In the genomic region with DNA sequence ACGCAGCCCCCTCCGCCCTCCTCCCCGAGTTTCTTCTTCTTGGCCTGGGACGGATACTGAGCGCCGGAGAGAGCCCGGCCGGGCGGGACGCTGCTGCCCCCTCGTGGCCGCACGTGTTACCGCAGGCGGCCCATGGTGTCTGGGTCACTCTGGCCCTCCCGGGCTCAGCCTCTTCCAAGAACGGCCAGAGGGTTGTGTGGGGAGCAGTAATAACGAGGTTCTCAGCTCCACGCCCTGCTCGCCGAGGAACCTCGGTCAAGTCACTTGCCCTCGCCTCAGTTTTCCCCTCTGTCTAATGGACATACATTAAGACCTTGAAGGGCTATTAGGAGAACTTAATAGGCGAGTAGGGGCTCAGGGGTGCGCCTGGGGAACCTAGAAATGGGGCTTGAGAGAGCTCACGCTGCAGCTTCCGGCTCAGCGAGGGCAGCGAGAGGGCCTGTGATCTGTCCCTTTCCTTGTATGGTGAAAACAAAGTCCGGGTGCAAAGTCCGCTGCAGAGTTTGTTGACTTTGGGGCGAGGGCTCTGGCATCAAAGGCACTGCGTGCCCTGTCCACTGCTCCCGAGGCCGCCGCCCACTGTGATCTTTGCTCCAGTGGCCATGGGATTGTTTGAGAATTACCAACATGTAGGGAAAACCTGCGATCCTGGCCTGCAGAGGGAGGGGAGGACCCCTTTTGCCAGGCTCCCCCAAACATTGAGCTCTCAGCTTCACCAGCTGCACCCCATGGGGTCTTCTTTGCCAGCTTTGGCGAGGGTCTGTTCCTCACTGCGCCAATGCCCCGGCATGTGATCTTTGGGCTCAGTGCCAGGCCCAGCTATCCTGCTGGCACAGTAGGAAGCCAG, we compare ENCODE assay signal across 9 cellular contexts. TPM values are rescaled to one million over a fixed set of nuclear protein-coding genes. Genes with fewer than 3 reads are reported as not detected.
DNase-seq lines count a peak whose midpoint lies in the region; ATAC-seq and TF ChIP-seq lines count a peak whose summit lies in the region.
"Had no signal": no experiment of that assay in that cellular context is flagged by ENCODE, and none has a peak within 500 bp of the region (broad histone marks: within the 10 kb centered on the region; RNA-seq: fewer than 3 reads in every experiment).

No MANE protein-coding gene starts in this region.

- DNase-seq in CD8-positive, alpha-beta T cell, result peak; percentile 52 to 88 (median 69)
- DNase-seq in H7 (peak; percentile 97), NCI-H526 (lab: John Stamatoyannopoulos, UW) (peak; percentile 46 to 87), dorsolateral prefrontal cortex (peak; percentile 58 to 89 (median 65)), lung microvascular endothelial cell (ENCODE audit: low read depth in 2 of 2) (peak; percentile 64 to 67)
- peak; percentile 56 to 66 for DNase-seq in activated CD4-positive, alpha-beta T cell treated with anti-CD3 and anti-CD28 coated beads, Interleukin-2, amount 50 U/mL, for 24 hours (ENCODE audit: low read depth in 1 of 2, low spot score in 1 of 2)
- peak; percentile 56 for DNase-seq in stimulated activated CD8-positive, alpha-beta memory T cell treated with anti-CD3 and anti-CD28 coated beads, Interleukin-12 subunit alpha, Interleukin-12 subunit beta, amount 100 ng/mL, for 1 hour (ENCODE audit: low read depth)

- H3K27me3 ChIP-seq in CD8-positive, alpha-beta T cell (ENCODE audit: insufficient read depth, low read length), result no peaks in the 10 kb centered on the region
- peaks cover 2% of the 10 kb centered on the region; the same call in 1 of the 2 replicates for H3K27me3 ChIP-seq in H7 (ENCODE audit: control insufficient read depth, insufficient read depth, low read length)
- no peaks in the 10 kb centered on the region for H3K27me3 ChIP-seq in dorsolateral prefrontal cortex

- H3K36me3 ChIP-seq in CD8-positive, alpha-beta T cell (ENCODE audit: insufficient read depth, low read length), result no peaks in the 10 kb centered on the region
- no peaks in the 10 kb centered on the region for H3K36me3 ChIP-seq in H7 (replicated peaks; ENCODE audit: control insufficient read depth, insufficient read depth, low read length)

- peaks cover 3% of the 10 kb centered on the region for H3K4me1 ChIP-seq in CD8-positive, alpha-beta T cell (ENCODE audit: insufficient read depth, low read length)

- H3K9me3 Mint-ChIP-seq in CD8-positive, alpha-beta T cell, result no peaks in the 10 kb centered on the region
- H3K9me3 Mint-ChIP-seq: T-helper 1 cell treated with Interleukin-12 subunit alpha and Interleukin-12 subunit beta and Interleukin-4 antibody, amounts not matched to agents 30 μg/mL and 1 μg/mL, for 36 hours had no signal

- no peak overlapping the region for H3K4me3 ChIP-seq in CD8-positive, alpha-beta T cell (ENCODE audit: low read depth, low read length)
- H3K4me3 ChIP-seq in H7 (ENCODE audit: insufficient read depth, low read depth, low read length), result no peak overlapping the region
- peak overlapping the region in 36 of 59 donors; percentile 5 to 51 (median 28) for H3K4me3 ChIP-seq in dorsolateral prefrontal cortex

- CTCF ChIA-PET in CD8-positive, alpha-beta T cell (lab: Charles Lee), result interaction anchor here (0.6 to 9.5 kb wide), 36 partner anchors 9 to 295 kb away, joined by 3 to 359 read pairs (median 4); a partner anchor contains a TSS

- TF ChIP-seq CTCF in CD8-positive, alpha-beta T cell (IDR thresholded peaks at IDR 0.05), result peak; percentile 95
- peak; percentile 85 to 99 (median 97) for TF ChIP-seq CTCF in dorsolateral prefrontal cortex (IDR thresholded peaks at IDR 0.05 in 54 of 56, conservative IDR thresholded peaks at IDR 0.05 in 2 of 56; ENCODE audit: low read depth in 1 of 56, partially characterized antibody in 56 of 56)

- H3K4me1 Mint-ChIP-seq in CD8-positive, alpha-beta T cell (ENCODE audit: low read depth), result no peaks in the 10 kb centered on the region

- ATAC-seq in CD8-positive, alpha-beta T cell, result peak; percentile 98
- no peak for ATAC-seq in HG02970 (IDR thresholded peaks at IDR 0.05; ENCODE audit: low FRiP score, unreplicated experiment)

- no peak overlapping the region for H3K27ac Mint-ChIP-seq in CD8-positive, alpha-beta T cell
- H3K27ac Mint-ChIP-seq: T-helper 1 cell treated with Interleukin-12 subunit alpha and Interleukin-12 subunit beta and Interleukin-4 antibody, amounts not matched to agents 30 μg/mL and 1 μg/mL, for 36 hours had no signal

- no peaks in the 10 kb centered on the region for H3K36me3 Mint-ChIP-seq in CD8-positive, alpha-beta T cell

- no peaks in the 10 kb centered on the region for H3K9me3 ChIP-seq in CD8-positive, alpha-beta T cell (ENCODE audit: low read length)

- H3K27me3 Mint-ChIP-seq in CD8-positive, alpha-beta T cell (ENCODE audit: low read depth), result no peaks in the 10 kb centered on the region

- no peak overlapping the region for H3K27ac ChIP-seq in CD8-positive, alpha-beta T cell (ENCODE audit: low read depth, low read length)
- peak overlapping the region in 1 of 59 donors; percentile 13 for H3K27ac ChIP-seq in dorsolateral prefrontal cortex

- POLR2A ChIA-PET in CD8-positive, alpha-beta T cell (lab: Charles Lee), result interaction anchor here (1.2 to 2.1 kb wide), 2 partner anchors 27 to 41 kb away, joined by 5 to 10 read pairs; a partner anchor contains a TSS

- no peak overlapping the region for H3K4me3 Mint-ChIP-seq in CD8-positive, alpha-beta T cell
- H3K4me3 Mint-ChIP-seq: T-helper 1 cell treated with Interleukin-12 subunit alpha and Interleukin-12 subunit beta and Interleukin-4 antibody, amounts not matched to agents 30 μg/mL and 1 μg/mL, for 36 hours had no signal

- intact Hi-C loops in CD8-positive, alpha-beta T cell (cut with DNase I, micrococcal nuclease), result loop anchor here (1.0 to 5.0 kb wide), 6 partner anchors 26 to 149 kb away; a partner anchor contains a TSS
- intact Hi-C loops in dorsolateral prefrontal cortex (cut with DNase I), result loop anchor here (1.0 to 5.0 kb wide), 5 partner anchors 41 to 91 kb away; a partner anchor contains a TSS

RNA-seq across cellular contexts. Expression of a gene that starts 14.4 kb away (rescaled TPM):
- 1 to 10 TPM; 1.1 to 1.5 TPM for total RNA-seq in CD8-positive, alpha-beta T cell
- 28.3 and 28.6 TPM in 2 replicates for total RNA-seq in H7 (2014; rRNA removed; shearing (Covaris generic))
- total RNA-seq in dorsolateral prefrontal cortex (10 to 100 TPM in 50 of 120 experiments, 1 to 10 TPM in 70; 4.5 to 21.7 (median 9.2) TPM), lung microvascular endothelial cell (57.3 and 101 TPM in 2 replicates)

RNA-seq across cellular contexts. Expression of a gene that starts 26.3 kb away (rescaled TPM):
- total RNA-seq in CD8-positive, alpha-beta T cell, result 1 to 10 TPM; 6.5 to 8.2 TPM
- 38.4 and 47.0 TPM in 2 replicates for total RNA-seq in H7 (2014; rRNA removed; shearing (Covaris generic))
- total RNA-seq in dorsolateral prefrontal cortex, result 10 to 100 TPM; 12.6 to 56.0 (median 23.3) TPM
- total RNA-seq in lung microvascular endothelial cell, result 5.0 and 5.4 TPM in 2 replicates

Comparison
In these comparisons a context has a peak if more than half of its experiments do, and no peak if none do; other contexts are left out.
1. H3K4me3 ChIP-seq: peak in dorsolateral prefrontal cortex (36 of 59); none in CD8-positive, alpha-beta T cell (single experiment) and H7 (single experiment).
2. Peak in every context shown above with its lines, with median percentiles within 50 percentile points of each other: DNase-seq.